In the genomic region with DNA sequence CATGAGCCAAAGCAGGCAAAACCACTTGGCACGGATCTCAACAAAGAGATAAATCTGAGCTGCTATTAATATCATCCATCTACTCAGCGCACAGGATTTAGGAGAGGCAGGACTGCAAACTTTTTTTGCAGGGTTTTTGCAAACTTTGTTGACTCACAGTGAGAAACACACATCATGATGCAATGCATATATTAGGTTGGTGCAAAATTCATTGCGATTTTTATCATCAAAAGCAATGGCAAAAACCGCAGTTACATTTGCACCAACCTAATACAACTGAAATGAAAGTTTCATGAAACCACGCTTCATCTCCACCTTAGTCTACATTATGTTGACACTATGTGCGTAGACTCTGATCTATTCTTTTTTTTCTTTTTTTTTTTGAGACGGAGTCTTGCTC, we compare ENCODE assay signal across 32 cellular contexts. TPM values are rescaled to one million over a fixed set of nuclear protein-coding genes. Genes with fewer than 3 reads are reported as not detected.
"Had no signal": no experiment of that assay in that cellular context is flagged by ENCODE, and none has a peak within 500 bp of the region (broad histone marks: within the 10 kb centered on the region; RNA-seq: fewer than 3 reads in every experiment).

No MANE protein-coding gene starts in this region.

- H3K9me3 Mint-ChIP-seq: activated B cell treated with CpG ODN at 0.5 μM for 24 hours; activated CD4-positive, alpha-beta memory T cell treated with anti-CD3 and anti-CD28 coated beads for 36 hours; activated naive CD8-positive, alpha-beta T cell treated with anti-CD3 and anti-CD28 coated beads for 36 hours; activated T-cell treated with anti-CD3 and anti-CD28 coated beads, Interleukin-2, amount 50 U/mL, for 72 hours; activated T-helper 17 cell treated with anti-CD3 and anti-CD28 coated beads, Interleukin-2, amount 50 U/mL, for 72 hours had no signal

- H3K4me1 ChIP-seq: ascending aorta, breast epithelium had no signal

- H3K27ac Mint-ChIP-seq: activated B cell treated with CpG ODN at 0.5 μM for 24 hours; activated CD4-positive, alpha-beta memory T cell treated with anti-CD3 and anti-CD28 coated beads for 36 hours; activated CD8-positive, alpha-beta memory T cell treated with anti-CD3 and anti-CD28 coated beads, Interleukin-2, amount 10 ng/mL, durations not matched to agents 7 days and 5 days; activated naive CD8-positive, alpha-beta T cell treated with anti-CD3 and anti-CD28 coated beads for 36 hours; activated T-cell treated with anti-CD3 and anti-CD28 coated beads, Interleukin-2, amount 50 U/mL, for 72 hours; activated T-helper 17 cell treated with anti-CD3 and anti-CD28 coated beads, Interleukin-2, amount 50 U/mL, for 72 hours had no signal

- DNase-seq: activated B cell treated with CpG ODN at 0.5 μM for 24 hours; activated CD4-positive, alpha-beta memory T cell treated with anti-CD3 and anti-CD28 coated beads for 36 hours; activated CD4-positive, alpha-beta T cell treated with anti-CD3 and anti-CD28 coated beads for 4 hours; activated CD4-positive, alpha-beta T cell treated with anti-CD3 and anti-CD28 coated beads, Interleukin-2, amount 50 U/mL, for 1 hour; activated CD4-positive, CD25-positive, alpha-beta regulatory T cell treated with anti-CD3 and anti-CD28 coated beads, Interleukin-2, amount 50 U/mL, for 72 hours; activated CD8-positive, alpha-beta memory T cell treated with anti-CD3 and anti-CD28 coated beads, Interleukin-2, amount 10 ng/mL, durations not matched to agents 7 days and 5 days; activated effector memory CD4-positive, alpha-beta T cell treated with anti-CD3 and anti-CD28 coated beads, Interleukin-2, amount 50 U/mL, for 16 hours; activated naive CD4-positive, alpha-beta T cell; activated naive CD4-positive, alpha-beta T cell treated with anti-CD3 and anti-CD28 coated beads, Interleukin-2, amount 50 U/mL, for 16 hours; activated naive CD8-positive, alpha-beta T cell treated with anti-CD3 and anti-CD28 coated beads for 36 hours; activated T-cell treated with anti-CD3 and anti-CD28 coated beads, Interleukin-2, amount 50 U/mL, for 1 hour; activated T-cell treated with anti-CD3 and anti-CD28 coated beads, Interleukin-2, amount 50 U/mL, for 72 hours; amygdala; NCI-H1105; NCI-H1417 treated with DMSO at 0.1 percent for 48 hours; NCI-H187 treated with DMSO at 0.1 percent for 48 hours; NCI-H2081; NCI-H2171 treated with DMSO at 0.1 percent for 48 hours; NCI-H2227 treated with DMSO at 0.1 percent for 48 hours; NCI-H446; NCI-H510A treated with DMSO at 0.1 percent for 48 hours; NCI-H69; NK-92 treated with Interleukin-12 subunit alpha and Interleukin-12 subunit beta, amount 100 ng/mL, for 24 hours; Right ventricle myocardium superior; SW 1271; T-helper 1 cell; T-helper 9 cell had no signal

- H3K36me3 ChIP-seq: ascending aorta, breast epithelium had no signal

- H3K4me3 ChIP-seq: ascending aorta, breast epithelium had no signal

- H3K9me3 ChIP-seq: ascending aorta, breast epithelium had no signal

- H3K4me1 Mint-ChIP-seq: activated B cell treated with CpG ODN at 0.5 μM for 24 hours; activated naive CD8-positive, alpha-beta T cell treated with anti-CD3 and anti-CD28 coated beads for 36 hours; activated T-helper 17 cell treated with anti-CD3 and anti-CD28 coated beads, Interleukin-2, amount 50 U/mL, for 72 hours had no signal

- H3K36me3 Mint-ChIP-seq: activated CD4-positive, alpha-beta memory T cell treated with anti-CD3 and anti-CD28 coated beads for 36 hours; activated CD8-positive, alpha-beta memory T cell treated with anti-CD3 and anti-CD28 coated beads, Interleukin-2, amount 10 ng/mL, durations not matched to agents 7 days and 5 days; activated naive CD8-positive, alpha-beta T cell treated with anti-CD3 and anti-CD28 coated beads for 36 hours had no signal

- H3K4me3 Mint-ChIP-seq: activated B cell treated with CpG ODN at 0.5 μM for 24 hours; activated CD4-positive, alpha-beta memory T cell treated with anti-CD3 and anti-CD28 coated beads for 36 hours; activated CD8-positive, alpha-beta memory T cell treated with anti-CD3 and anti-CD28 coated beads, Interleukin-2, amount 10 ng/mL, durations not matched to agents 7 days and 5 days; activated naive CD8-positive, alpha-beta T cell treated with anti-CD3 and anti-CD28 coated beads for 36 hours; activated T-cell treated with anti-CD3 and anti-CD28 coated beads, Interleukin-2, amount 50 U/mL, for 72 hours; activated T-helper 17 cell treated with anti-CD3 and anti-CD28 coated beads, Interleukin-2, amount 50 U/mL, for 72 hours had no signal

- ATAC-seq: activated CD8-positive, alpha-beta memory T cell treated with anti-CD3 and anti-CD28 coated beads, Interleukin-2, amount 10 ng/mL, durations not matched to agents 7 days and 5 days; activated T-cell treated with anti-CD3 and anti-CD28 coated beads, Interleukin-2, amount 50 U/mL, for 72 hours; activated T-helper 17 cell treated with anti-CD3 and anti-CD28 coated beads, Interleukin-2, amount 50 U/mL, for 72 hours had no signal

- H3K27ac ChIP-seq: ascending aorta, breast epithelium, VCaP had no signal

RNA-seq across cellular contexts. Expression of gene NOVA2, which starts 4.5 kb away (rescaled TPM):
- total RNA-seq: activated B cell treated with CpG ODN at 0.5 μM for 24 hours; activated CD4-positive, alpha-beta memory T cell treated with anti-CD3 and anti-CD28 coated beads for 36 hours; activated naive CD8-positive, alpha-beta T cell treated with anti-CD3 and anti-CD28 coated beads for 36 hours had no signal

RNA-seq across cellular contexts. Expression of gene PGLYRP1, which starts 44.7 kb away (rescaled TPM):
- total RNA-seq: activated B cell treated with CpG ODN at 0.5 μM for 24 hours; activated CD4-positive, alpha-beta memory T cell treated with anti-CD3 and anti-CD28 coated beads for 36 hours; activated CD8-positive, alpha-beta memory T cell treated with anti-CD3 and anti-CD28 coated beads, Interleukin-2, amount 10 ng/mL, durations not matched to agents 7 days and 5 days; activated naive CD8-positive, alpha-beta T cell treated with anti-CD3 and anti-CD28 coated beads for 36 hours; activated T-cell treated with anti-CD3 and anti-CD28 coated beads, Interleukin-2, amount 50 U/mL, for 72 hours; activated T-helper 17 cell treated with anti-CD3 and anti-CD28 coated beads, Interleukin-2, amount 50 U/mL, for 72 hours; ascending aorta; breast epithelium; M059J; Right ventricle myocardium superior had no signal
